ENCODE assay signal across 22 cellular contexts in genomic region chr5:33793836-33794549, GRCh38.
A peak's percentile ranks its signal among the peaks of the same experiment; 100 is the strongest.
DNase-seq lines count a peak whose midpoint lies in the region; ATAC-seq and TF ChIP-seq lines count a peak whose summit lies in the region.
"Had no signal": no experiment of that assay in that cellular context is flagged by ENCODE, and none has a peak within 500 bp of the region (broad histone marks: within the 10 kb centered on the region; RNA-seq: fewer than 3 reads in every experiment).

No MANE protein-coding gene starts in this region.

- ATAC-seq in left ventricle myocardium superior (peak; percentile 30), HG02870 (IDR thresholded peaks at IDR 0.05; ENCODE audit: unreplicated experiment) (no peak), omental fat pad (ENCODE audit: low FRiP score) (no peak)
- ATAC-seq: A549 had no signal

- H3K36me3 ChIP-seq in right atrium auricular region: no peaks in the 10 kb centered on the region
- H3K36me3 ChIP-seq: adrenal gland, cardiac muscle cell had no signal

- H3K27me3 Mint-ChIP-seq in nephron (ENCODE audit: low read depth): no peaks in the 10 kb centered on the region
- peaks cover 3 to 7% (median 3%) of the 10 kb centered on the region in 3 donors for H3K27me3 Mint-ChIP-seq in CD14-positive monocyte (ENCODE audit: low read depth in 3 of 3)

- H3K9me3 Mint-ChIP-seq in nephron: no peaks in the 10 kb centered on the region
- H3K9me3 Mint-ChIP-seq in CD14-positive monocyte: peaks cover 0 to 10% (median 1%) of the 10 kb centered on the region in 7 donors
- H3K9me3 Mint-ChIP-seq: activated B cell treated with CpG ODN at 0.5 μM for 24 hours; activated CD4-positive, alpha-beta memory T cell treated with anti-CD3 and anti-CD28 coated beads for 36 hours; mesothelial cell of epicardium had no signal

- H3K27ac ChIP-seq in right atrium auricular region: no peak overlapping the region
- H3K27ac ChIP-seq: A549, adrenal gland, cardiac muscle cell had no signal

- no peaks in the 10 kb centered on the region for H3K4me1 Mint-ChIP-seq in nephron
- no peaks in the 10 kb centered on the region for H3K4me1 Mint-ChIP-seq in CD14-positive monocyte
- H3K4me1 Mint-ChIP-seq: activated B cell treated with CpG ODN at 0.5 μM for 24 hours, mesothelial cell of epicardium had no signal

- H3K4me3 Mint-ChIP-seq in nephron (no peak overlapping the region), CD14-positive monocyte (no peak overlapping the region)
- H3K4me3 Mint-ChIP-seq: activated B cell treated with CpG ODN at 0.5 μM for 24 hours; activated CD4-positive, alpha-beta memory T cell treated with anti-CD3 and anti-CD28 coated beads for 36 hours; mesothelial cell of epicardium had no signal

- TF ChIP-seq CTCF in right atrium auricular region (IDR thresholded peaks at IDR 0.05) (no peak), nephron (IDR thresholded peaks at IDR 0.05; ENCODE audit: unreplicated experiment in 3 of 3) (no peak), omental fat pad (IDR thresholded peaks at IDR 0.05) (no peak), CD14-positive monocyte (IDR thresholded peaks at IDR 0.05) (no peak)

- H3K27me3 ChIP-seq in right atrium auricular region: no peaks in the 10 kb centered on the region
- H3K27me3 ChIP-seq: adrenal gland, cardiac muscle cell had no signal

- no peaks in the 10 kb centered on the region for H3K9me3 ChIP-seq in right atrium auricular region
- H3K9me3 ChIP-seq: A549, adrenal gland had no signal

- no peak overlapping the region for H3K4me3 ChIP-seq in right atrium auricular region
- H3K4me3 ChIP-seq: A549, adrenal gland, cardiac muscle cell had no signal

- peaks cover 0 to 4% of the 10 kb centered on the region in 2 donors for H3K4me1 ChIP-seq in right atrium auricular region

- H3K36me3 Mint-ChIP-seq in nephron (ENCODE audit: low read depth): no peaks in the 10 kb centered on the region
- H3K36me3 Mint-ChIP-seq in CD14-positive monocyte: no peaks in the 10 kb centered on the region
- H3K36me3 Mint-ChIP-seq: activated CD4-positive, alpha-beta memory T cell treated with anti-CD3 and anti-CD28 coated beads for 36 hours; mesothelial cell of epicardium had no signal

- DNase-seq in left ventricle myocardium superior (peak; percentile 31), right atrium auricular region (ENCODE audit: low spot score) (no peak), amniotic epithelial cell (ENCODE audit: low read depth) (peak; percentile 38), omental fat pad (ENCODE audit: low spot score) (no peak), CD14-positive monocyte (ENCODE audit: low spot score) (no peak)
- DNase-seq in NK-92 treated with Interleukin-12 subunit alpha and Interleukin-12 subunit beta, amount 100 ng/mL, for 24 hours (lab: John Stamatoyannopoulos, UW): no peak
- DNase-seq: activated B cell treated with CpG ODN at 0.5 μM for 24 hours; activated CD4-positive, alpha-beta memory T cell treated with anti-CD3 and anti-CD28 coated beads for 36 hours; activated gamma-delta T cell treated with Interleukin-2 at 50 U/mL for 16 hours; activated T-cell treated with anti-CD3 and anti-CD28 coated beads for 4 hours; adrenal gland; GOT3; Kasumi-1; NCI-H1048; NCI-H2029 treated with DMSO at 0.1 percent for 48 hours; NCI-H446; T-helper 9 cell had no signal

- intact Hi-C loops in left ventricle myocardium superior (cut with micrococcal nuclease): no loop called here
- intact Hi-C loops in CD14-positive monocyte (cut with micrococcal nuclease): no loop called here

- H3K27ac Mint-ChIP-seq in nephron: peak overlapping the region; percentile 40 to 43 (median 43)
- H3K27ac Mint-ChIP-seq in CD14-positive monocyte: no peak overlapping the region
- H3K27ac Mint-ChIP-seq: activated B cell treated with CpG ODN at 0.5 μM for 24 hours; activated CD4-positive, alpha-beta memory T cell treated with anti-CD3 and anti-CD28 coated beads for 36 hours; mesothelial cell of epicardium had no signal

Comparison
In these comparisons a context has a peak if more than half of its experiments do, and no peak if none do; other contexts are left out.
1. DNase-seq: peak in left ventricle myocardium superior (single experiment) and amniotic epithelial cell (single experiment); none in right atrium auricular region (single experiment), NK-92 treated with Interleukin-12 subunit alpha and Interleukin-12 subunit beta, amount 100 ng/mL, for 24 hours (single experiment), omental fat pad (single experiment) and CD14-positive monocyte (single experiment).
2. H3K27ac Mint-ChIP-seq: peak in nephron (3 of 3); none in CD14-positive monocyte (0 of 7).